24 cellular contexts compared by ENCODE assay signal in the genomic region with DNA sequence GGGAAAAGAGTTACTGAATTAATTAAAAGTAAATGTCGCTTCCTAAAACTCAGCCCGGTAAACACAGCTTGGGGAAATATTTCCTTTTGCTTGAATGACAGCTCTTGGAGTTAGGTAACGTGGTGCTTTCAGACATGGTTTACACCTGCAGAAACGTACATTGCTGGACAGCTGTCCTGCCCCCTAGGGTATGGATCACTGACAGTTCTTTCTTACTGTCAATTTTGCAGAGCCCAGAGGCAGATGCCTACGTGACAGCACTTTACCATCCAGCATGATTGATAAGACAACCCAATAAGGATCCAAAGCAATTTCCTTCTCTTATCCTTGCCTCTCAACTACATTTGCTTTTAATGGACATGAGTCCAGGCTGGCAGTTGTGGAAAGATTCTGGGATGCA.
"Had no signal": no experiment of that assay in that cellular context is flagged by ENCODE, and none has a peak within 500 bp of the region (broad histone marks: within the 10 kb centered on the region; RNA-seq: fewer than 3 reads in every experiment).

No MANE protein-coding gene starts in this region.

- H3K27me3 ChIP-seq: neural progenitor cell, ovary, right lobe of liver, sigmoid colon, stomach, thyroid gland, tibial nerve, upper lobe of left lung, vagina had no signal

- H3K27ac ChIP-seq: neural progenitor cell, ovary, parathyroid adenoma, psoas muscle, right lobe of liver, sigmoid colon, stomach, thoracic aorta, thyroid gland, tibial nerve, upper lobe of left lung, vagina had no signal

- H3K4me3 ChIP-seq: neural progenitor cell, ovary, psoas muscle, right lobe of liver, sigmoid colon, stomach, thoracic aorta, thyroid gland, tibial nerve, upper lobe of left lung, vagina had no signal

- H3K4me1 ChIP-seq: neural progenitor cell, parathyroid adenoma, psoas muscle, right lobe of liver, sigmoid colon, stomach, thyroid gland, tibial nerve, upper lobe of left lung, vagina had no signal

- DNase-seq: nephron progenitor cell; occipital lobe; ovary; posterior cingulate gyrus; psoas muscle; right cardiac atrium; right lobe of liver; sigmoid colon; small intestine; stimulated activated CD4-positive, alpha-beta T cell treated with anti-CD3 and anti-CD28 coated beads, Interleukin-15, amount 100 ng/mL, for 24 hours; stimulated activated CD4-positive, alpha-beta T cell treated with anti-CD3 and anti-CD28 coated beads, Interleukin-2, amount 100 ng/mL, for 24 hours; stimulated activated CD4-positive, alpha-beta T cell treated with anti-CD3 and anti-CD28 coated beads, Interleukin-2, amount 100 ng/mL, for 48 hours; stimulated activated CD4-positive, alpha-beta T cell treated with anti-CD3 and anti-CD28 coated beads, Interleukin-4, amount 100 ng/mL, for 24 hours; stimulated activated naive B cell treated with anti-CD40 and anti-IgM and Interleukin-4, amounts not matched to agents 10 μg/mL and 1 μg/mL and 100 μg/mL, for 72 hours; stimulated activated naive CD4-positive, alpha-beta T cell treated with Interleukin-2 at 50 U/mL for 16 hours; stomach; thyroid gland; trophoblast cell; upper lobe of left lung had no signal

- H3K9me3 ChIP-seq: ovary, psoas muscle, right lobe of liver, sigmoid colon, stomach, thoracic aorta, thyroid gland, tibial nerve, upper lobe of left lung, vagina had no signal

- H3K36me3 ChIP-seq: neural progenitor cell, ovary, right lobe of liver, sigmoid colon, stomach, thoracic aorta, thyroid gland, tibial nerve, upper lobe of left lung, vagina had no signal
